Comparison of ENCODE assay signal across 1 cellular context in the genomic region with DNA sequence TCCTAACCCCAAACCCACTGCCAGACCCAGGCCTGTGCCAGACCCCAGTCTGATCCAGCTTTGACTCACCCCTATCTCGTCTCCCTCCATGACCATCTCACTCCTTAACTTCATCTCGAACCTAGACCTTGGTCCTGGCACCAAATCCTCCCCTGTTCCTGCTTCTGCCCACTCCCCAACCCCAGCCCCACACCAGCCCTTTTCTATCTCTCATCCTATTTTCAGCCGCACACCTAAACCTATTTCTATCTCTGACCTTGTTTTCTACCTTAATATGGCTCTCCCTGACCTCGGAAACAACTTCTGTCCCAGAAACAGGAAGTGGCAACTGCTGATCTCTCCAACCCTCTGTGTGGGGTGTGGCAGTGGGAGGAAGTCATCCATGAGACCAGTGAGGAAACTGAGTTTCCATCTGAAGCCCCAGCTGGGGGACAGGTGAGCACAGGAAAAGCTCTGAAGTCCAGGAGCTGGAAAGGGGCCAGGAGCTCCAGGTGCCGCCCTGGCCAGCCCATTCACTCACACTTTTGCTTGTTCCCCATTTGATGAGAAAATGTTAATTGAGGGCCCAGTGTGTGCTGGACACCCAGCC.
TF ChIP-seq lines count a peak whose summit lies in the region.

No MANE protein-coding gene starts in this region.

TF ChIP-seq in HepG2, 621 proteins besides CTCF, POLR2A, EP300 and RAD21:
- TF ChIP-seq BCL6 (CRISPR knock-in tag; IDR thresholded peaks at IDR 0.05) (no peak), HNRNPK (IDR thresholded peaks at IDR 0.05; ENCODE audit: low read depth, low read length, poor library complexity, severe bottlenecking) (no peak), KLF15 (CRISPR knock-in tag; IDR thresholded peaks at IDR 0.05; ENCODE audit: borderline replicate concordance) (no peak), NR2C2 (CRISPR knock-in tag; IDR thresholded peaks at IDR 0.05; ENCODE audit: borderline replicate concordance) (no peak), IKZF4 (CRISPR knock-in tag; IDR thresholded peaks at IDR 0.05; ENCODE audit: borderline replicate concordance, low read depth, not compliant biosample characterization) (no peak), ZNF616 (CRISPR knock-in tag; IDR thresholded peaks at IDR 0.05; ENCODE audit: low read depth) (no peak), ZNF883 (CRISPR knock-in tag; IDR thresholded peaks at IDR 0.05; ENCODE audit: not compliant biosample characterization) (no peak), GABPA (IDR thresholded peaks at IDR 0.05; ENCODE audit: low read depth, low read length) (no peak), GABPA (CRISPR knock-in tag; IDR thresholded peaks at IDR 0.05; ENCODE audit: low read depth) (no peak), MEF2D (CRISPR knock-in tag; IDR thresholded peaks at IDR 0.05) (no peak), RXRA (CRISPR knock-in tag; IDR thresholded peaks at IDR 0.05) (no peak), KAT7 (CRISPR knock-in tag; IDR thresholded peaks at IDR 0.05; ENCODE audit: borderline replicate concordance) (no peak), ZNF143 (CRISPR knock-in tag; IDR thresholded peaks at IDR 0.05) (no peak), MBNL3 (CRISPR knock-in tag; conservative IDR thresholded peaks at IDR 0.05) (no peak), ZSCAN12 (CRISPR knock-in tag; IDR thresholded peaks at IDR 0.05) (no peak)
- TF ChIP-seq, protein P1, sequence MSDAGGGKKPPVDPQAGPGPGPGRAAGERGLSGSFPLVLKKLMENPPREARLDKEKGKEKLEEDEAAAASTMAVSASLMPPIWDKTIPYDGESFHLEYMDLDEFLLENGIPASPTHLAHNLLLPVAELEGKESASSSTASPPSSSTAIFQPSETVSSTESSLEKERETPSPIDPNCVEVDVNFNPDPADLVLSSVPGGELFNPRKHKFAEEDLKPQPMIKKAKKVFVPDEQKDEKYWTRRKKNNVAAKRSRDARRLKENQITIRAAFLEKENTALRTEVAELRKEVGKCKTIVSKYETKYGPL (CRISPR knock-in tag; IDR thresholded peaks at IDR 0.05), result no peak
- TF ChIP-seq, protein P2, sequence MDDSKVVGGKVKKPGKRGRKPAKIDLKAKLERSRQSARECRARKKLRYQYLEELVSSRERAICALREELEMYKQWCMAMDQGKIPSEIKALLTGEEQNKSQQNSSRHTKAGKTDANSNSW (CRISPR knock-in tag; IDR thresholded peaks at IDR 0.05; ENCODE audit: borderline replicate concordance), result no peak
